ENCODE assay signal across 2 cellular contexts in the genomic region with DNA sequence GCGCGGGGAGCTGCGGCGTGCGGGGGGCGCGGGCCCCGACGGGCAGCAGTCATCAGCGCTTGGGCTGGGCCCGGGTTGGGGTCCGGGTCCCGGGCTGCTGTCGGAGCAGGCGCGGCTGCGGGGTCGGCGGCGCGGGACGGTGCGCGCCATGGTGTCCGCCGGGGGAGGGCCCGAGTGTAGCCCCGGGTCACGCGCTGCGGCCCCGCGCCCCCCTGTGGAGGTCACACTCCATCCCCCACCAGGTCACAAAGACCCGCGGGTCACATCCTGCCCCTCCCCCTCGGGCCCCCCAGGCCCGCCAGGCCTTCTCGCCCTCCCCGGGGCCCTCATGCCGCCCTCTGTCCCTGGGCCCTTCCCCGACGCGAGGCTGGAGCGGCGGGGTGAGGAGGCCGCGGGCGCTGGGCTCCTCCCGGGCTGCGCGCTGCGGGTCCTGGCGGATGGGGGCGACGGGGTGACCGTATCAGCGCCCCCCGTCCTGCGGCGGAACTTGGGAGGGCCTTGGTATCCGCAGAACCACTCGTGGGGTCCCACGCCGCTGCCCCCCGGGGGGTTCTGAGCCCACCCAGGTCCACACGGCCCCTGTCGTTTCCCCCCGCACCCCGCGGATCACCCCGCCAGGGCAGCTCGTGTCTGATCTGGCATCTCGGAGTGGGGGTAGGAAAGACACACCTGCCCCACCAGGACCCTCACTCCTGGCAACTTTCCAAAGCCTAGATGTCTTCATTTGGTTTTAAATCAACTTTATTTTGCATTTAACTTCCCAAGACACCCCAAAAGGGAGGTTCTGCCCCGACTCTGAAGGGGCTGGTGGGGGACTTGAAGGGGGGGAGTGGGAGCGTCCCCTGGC.
TF ChIP-seq lines count a peak whose summit lies in the region.

No MANE protein-coding gene starts in this region.

TF ChIP-seq in SK-N-SH, 30 proteins besides CTCF, POLR2A, EP300 and RAD21:
- TF ChIP-seq ELF1 (IDR thresholded peaks at IDR 0.05), result no peak
- no peak for TF ChIP-seq POLR2AphosphoS5 (IDR thresholded peaks at IDR 0.05; ENCODE audit: low read depth, low read length)
- no peak for TF ChIP-seq RXRA (IDR thresholded peaks at IDR 0.05; ENCODE audit: borderline replicate concordance, low read depth)
- no peak for TF ChIP-seq GATA2 (CRISPR knock-in tag; IDR thresholded peaks at IDR 0.05)
- TF ChIP-seq, protein P1, sequence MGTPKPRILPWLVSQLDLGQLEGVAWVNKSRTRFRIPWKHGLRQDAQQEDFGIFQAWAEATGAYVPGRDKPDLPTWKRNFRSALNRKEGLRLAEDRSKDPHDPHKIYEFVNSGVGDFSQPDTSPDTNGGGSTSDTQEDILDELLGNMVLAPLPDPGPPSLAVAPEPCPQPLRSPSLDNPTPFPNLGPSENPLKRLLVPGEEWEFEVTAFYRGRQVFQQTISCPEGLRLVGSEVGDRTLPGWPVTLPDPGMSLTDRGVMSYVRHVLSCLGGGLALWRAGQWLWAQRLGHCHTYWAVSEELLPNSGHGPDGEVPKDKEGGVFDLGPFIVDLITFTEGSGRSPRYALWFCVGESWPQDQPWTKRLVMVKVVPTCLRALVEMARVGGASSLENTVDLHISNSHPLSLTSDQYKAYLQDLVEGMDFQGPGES (IDR thresholded peaks at IDR 0.05; ENCODE audit: low read depth, low read length), result no peak
- TF ChIP-seq TCF12 (IDR thresholded peaks at IDR 0.05), result no peak
- TF ChIP-seq MEF2A (IDR thresholded peaks at IDR 0.05; ENCODE audit: borderline replicate concordance, low read depth), result no peak
- TF ChIP-seq MXI1 (IDR thresholded peaks at IDR 0.05; ENCODE audit: low read depth, low read length), result no peak
- TF ChIP-seq RFX5 (IDR thresholded peaks at IDR 0.05; ENCODE audit: low read length), result no peak
- TF ChIP-seq EZH2phosphoT487 (IDR thresholded peaks at IDR 0.05; ENCODE audit: borderline replicate concordance, low read depth), result no peak
- TF ChIP-seq JUND (IDR thresholded peaks at IDR 0.05), result no peak
- no peak for TF ChIP-seq GABPA (IDR thresholded peaks at IDR 0.05; ENCODE audit: low read depth)
- TF ChIP-seq, protein P2, sequence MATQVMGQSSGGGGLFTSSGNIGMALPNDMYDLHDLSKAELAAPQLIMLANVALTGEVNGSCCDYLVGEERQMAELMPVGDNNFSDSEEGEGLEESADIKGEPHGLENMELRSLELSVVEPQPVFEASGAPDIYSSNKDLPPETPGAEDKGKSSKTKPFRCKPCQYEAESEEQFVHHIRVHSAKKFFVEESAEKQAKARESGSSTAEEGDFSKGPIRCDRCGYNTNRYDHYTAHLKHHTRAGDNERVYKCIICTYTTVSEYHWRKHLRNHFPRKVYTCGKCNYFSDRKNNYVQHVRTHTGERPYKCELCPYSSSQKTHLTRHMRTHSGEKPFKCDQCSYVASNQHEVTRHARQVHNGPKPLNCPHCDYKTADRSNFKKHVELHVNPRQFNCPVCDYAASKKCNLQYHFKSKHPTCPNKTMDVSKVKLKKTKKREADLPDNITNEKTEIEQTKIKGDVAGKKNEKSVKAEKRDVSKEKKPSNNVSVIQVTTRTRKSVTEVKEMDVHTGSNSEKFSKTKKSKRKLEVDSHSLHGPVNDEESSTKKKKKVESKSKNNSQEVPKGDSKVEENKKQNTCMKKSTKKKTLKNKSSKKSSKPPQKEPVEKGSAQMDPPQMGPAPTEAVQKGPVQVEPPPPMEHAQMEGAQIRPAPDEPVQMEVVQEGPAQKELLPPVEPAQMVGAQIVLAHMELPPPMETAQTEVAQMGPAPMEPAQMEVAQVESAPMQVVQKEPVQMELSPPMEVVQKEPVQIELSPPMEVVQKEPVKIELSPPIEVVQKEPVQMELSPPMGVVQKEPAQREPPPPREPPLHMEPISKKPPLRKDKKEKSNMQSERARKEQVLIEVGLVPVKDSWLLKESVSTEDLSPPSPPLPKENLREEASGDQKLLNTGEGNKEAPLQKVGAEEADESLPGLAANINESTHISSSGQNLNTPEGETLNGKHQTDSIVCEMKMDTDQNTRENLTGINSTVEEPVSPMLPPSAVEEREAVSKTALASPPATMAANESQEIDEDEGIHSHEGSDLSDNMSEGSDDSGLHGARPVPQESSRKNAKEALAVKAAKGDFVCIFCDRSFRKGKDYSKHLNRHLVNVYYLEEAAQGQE (IDR thresholded peaks at IDR 0.05; ENCODE audit: low read depth, low read length), result no peak
- TF ChIP-seq, protein P3, sequence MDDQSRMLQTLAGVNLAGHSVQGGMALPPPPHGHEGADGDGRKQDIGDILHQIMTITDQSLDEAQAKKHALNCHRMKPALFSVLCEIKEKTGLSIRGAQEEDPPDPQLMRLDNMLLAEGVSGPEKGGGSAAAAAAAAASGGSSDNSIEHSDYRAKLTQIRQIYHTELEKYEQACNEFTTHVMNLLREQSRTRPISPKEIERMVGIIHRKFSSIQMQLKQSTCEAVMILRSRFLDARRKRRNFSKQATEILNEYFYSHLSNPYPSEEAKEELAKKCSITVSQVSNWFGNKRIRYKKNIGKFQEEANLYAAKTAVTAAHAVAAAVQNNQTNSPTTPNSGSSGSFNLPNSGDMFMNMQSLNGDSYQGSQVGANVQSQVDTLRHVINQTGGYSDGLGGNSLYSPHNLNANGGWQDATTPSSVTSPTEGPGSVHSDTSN (IDR thresholded peaks at IDR 0.05), result no peak
- no peak for TF ChIP-seq CHD2 (IDR thresholded peaks at IDR 0.05; ENCODE audit: low read length, partially characterized antibody)
- no peak for TF ChIP-seq SIN3A (IDR thresholded peaks at IDR 0.05; ENCODE audit: borderline replicate concordance, low read depth, low read length)

TF ChIP-seq in SK-N-SH treated with all-trans-retinoic acid at 6 μM for 48 hours, 23 proteins besides CTCF, POLR2A, EP300 and RAD21:
- TF ChIP-seq ZC3H10 (CRISPR knock-in tag; IDR thresholded peaks at IDR 0.05), result no peak
- TF ChIP-seq CSDC2 (CRISPR knock-in tag; IDR thresholded peaks at IDR 0.05), result no peak
- no peak for TF ChIP-seq GLIS3 (CRISPR knock-in tag; IDR thresholded peaks at IDR 0.05)
- TF ChIP-seq ZFP30 (CRISPR knock-in tag; IDR thresholded peaks at IDR 0.05), result no peak
- no peak for TF ChIP-seq ZNF70 (CRISPR knock-in tag; IDR thresholded peaks at IDR 0.05)
- no peak for TF ChIP-seq ZFP3 (CRISPR knock-in tag; IDR thresholded peaks at IDR 0.05)
- TF ChIP-seq ARNTL (CRISPR knock-in tag; IDR thresholded peaks at IDR 0.05; ENCODE audit: borderline replicate concordance, low read depth), result no peak
- no peak for TF ChIP-seq RARB (CRISPR knock-in tag; IDR thresholded peaks at IDR 0.05)
- TF ChIP-seq, protein P4, sequence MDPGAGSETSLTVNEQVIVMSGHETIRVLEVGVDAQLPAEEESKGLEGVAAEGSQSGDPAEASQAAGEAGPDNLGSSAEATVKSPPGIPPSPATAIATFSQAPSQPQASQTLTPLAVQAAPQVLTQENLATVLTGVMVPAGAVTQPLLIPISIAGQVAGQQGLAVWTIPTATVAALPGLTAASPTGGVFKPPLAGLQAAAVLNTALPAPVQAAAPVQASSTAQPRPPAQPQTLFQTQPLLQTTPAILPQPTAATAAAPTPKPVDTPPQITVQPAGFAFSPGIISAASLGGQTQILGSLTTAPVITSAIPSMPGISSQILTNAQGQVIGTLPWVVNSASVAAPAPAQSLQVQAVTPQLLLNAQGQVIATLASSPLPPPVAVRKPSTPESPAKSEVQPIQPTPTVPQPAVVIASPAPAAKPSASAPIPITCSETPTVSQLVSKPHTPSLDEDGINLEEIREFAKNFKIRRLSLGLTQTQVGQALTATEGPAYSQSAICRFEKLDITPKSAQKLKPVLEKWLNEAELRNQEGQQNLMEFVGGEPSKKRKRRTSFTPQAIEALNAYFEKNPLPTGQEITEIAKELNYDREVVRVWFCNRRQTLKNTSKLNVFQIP (CRISPR knock-in tag; IDR thresholded peaks at IDR 0.05; ENCODE audit: borderline replicate concordance, low read depth), result no peak
- no peak for TF ChIP-seq BACH2 (CRISPR knock-in tag; IDR thresholded peaks at IDR 0.05; ENCODE audit: borderline replicate concordance)
- TF ChIP-seq TOX (CRISPR knock-in tag; IDR thresholded peaks at IDR 0.05; ENCODE audit: borderline replicate concordance), result no peak
- TF ChIP-seq, protein P5, sequence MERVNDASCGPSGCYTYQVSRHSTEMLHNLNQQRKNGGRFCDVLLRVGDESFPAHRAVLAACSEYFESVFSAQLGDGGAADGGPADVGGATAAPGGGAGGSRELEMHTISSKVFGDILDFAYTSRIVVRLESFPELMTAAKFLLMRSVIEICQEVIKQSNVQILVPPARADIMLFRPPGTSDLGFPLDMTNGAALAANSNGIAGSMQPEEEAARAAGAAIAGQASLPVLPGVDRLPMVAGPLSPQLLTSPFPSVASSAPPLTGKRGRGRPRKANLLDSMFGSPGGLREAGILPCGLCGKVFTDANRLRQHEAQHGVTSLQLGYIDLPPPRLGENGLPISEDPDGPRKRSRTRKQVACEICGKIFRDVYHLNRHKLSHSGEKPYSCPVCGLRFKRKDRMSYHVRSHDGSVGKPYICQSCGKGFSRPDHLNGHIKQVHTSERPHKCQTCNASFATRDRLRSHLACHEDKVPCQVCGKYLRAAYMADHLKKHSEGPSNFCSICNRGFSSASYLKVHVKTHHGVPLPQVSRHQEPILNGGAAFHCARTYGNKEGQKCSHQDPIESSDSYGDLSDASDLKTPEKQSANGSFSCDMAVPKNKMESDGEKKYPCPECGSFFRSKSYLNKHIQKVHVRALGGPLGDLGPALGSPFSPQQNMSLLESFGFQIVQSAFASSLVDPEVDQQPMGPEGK (CRISPR knock-in tag; IDR thresholded peaks at IDR 0.05; ENCODE audit: borderline replicate concordance), result no peak
- no peak for TF ChIP-seq ZNF8 (CRISPR knock-in tag; IDR thresholded peaks at IDR 0.05)
- TF ChIP-seq, protein P6, sequence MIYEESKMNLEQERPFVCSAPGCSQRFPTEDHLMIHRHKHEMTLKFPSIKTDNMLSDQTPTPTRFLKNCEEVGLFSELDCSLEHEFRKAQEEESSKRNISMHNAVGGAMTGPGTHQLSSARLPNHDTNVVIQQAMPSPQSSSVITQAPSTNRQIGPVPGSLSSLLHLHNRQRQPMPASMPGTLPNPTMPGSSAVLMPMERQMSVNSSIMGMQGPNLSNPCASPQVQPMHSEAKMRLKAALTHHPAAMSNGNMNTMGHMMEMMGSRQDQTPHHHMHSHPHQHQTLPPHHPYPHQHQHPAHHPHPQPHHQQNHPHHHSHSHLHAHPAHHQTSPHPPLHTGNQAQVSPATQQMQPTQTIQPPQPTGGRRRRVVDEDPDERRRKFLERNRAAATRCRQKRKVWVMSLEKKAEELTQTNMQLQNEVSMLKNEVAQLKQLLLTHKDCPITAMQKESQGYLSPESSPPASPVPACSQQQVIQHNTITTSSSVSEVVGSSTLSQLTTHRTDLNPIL (CRISPR knock-in tag; IDR thresholded peaks at IDR 0.05; ENCODE audit: low read depth), result no peak
- no peak for TF ChIP-seq OSR1 (CRISPR knock-in tag; IDR thresholded peaks at IDR 0.05)
- TF ChIP-seq, protein P7, sequence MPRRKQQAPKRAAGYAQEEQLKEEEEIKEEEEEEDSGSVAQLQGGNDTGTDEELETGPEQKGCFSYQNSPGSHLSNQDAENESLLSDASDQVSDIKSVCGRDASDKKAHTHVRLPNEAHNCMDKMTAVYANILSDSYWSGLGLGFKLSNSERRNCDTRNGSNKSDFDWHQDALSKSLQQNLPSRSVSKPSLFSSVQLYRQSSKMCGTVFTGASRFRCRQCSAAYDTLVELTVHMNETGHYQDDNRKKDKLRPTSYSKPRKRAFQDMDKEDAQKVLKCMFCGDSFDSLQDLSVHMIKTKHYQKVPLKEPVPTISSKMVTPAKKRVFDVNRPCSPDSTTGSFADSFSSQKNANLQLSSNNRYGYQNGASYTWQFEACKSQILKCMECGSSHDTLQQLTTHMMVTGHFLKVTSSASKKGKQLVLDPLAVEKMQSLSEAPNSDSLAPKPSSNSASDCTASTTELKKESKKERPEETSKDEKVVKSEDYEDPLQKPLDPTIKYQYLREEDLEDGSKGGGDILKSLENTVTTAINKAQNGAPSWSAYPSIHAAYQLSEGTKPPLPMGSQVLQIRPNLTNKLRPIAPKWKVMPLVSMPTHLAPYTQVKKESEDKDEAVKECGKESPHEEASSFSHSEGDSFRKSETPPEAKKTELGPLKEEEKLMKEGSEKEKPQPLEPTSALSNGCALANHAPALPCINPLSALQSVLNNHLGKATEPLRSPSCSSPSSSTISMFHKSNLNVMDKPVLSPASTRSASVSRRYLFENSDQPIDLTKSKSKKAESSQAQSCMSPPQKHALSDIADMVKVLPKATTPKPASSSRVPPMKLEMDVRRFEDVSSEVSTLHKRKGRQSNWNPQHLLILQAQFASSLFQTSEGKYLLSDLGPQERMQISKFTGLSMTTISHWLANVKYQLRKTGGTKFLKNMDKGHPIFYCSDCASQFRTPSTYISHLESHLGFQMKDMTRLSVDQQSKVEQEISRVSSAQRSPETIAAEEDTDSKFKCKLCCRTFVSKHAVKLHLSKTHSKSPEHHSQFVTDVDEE (CRISPR knock-in tag; IDR thresholded peaks at IDR 0.05), result no peak
- TF ChIP-seq ESRRG (CRISPR knock-in tag; IDR thresholded peaks at IDR 0.05), result no peak
- TF ChIP-seq ISL1 (CRISPR knock-in tag; IDR thresholded peaks at IDR 0.05), result no peak
- no peak for TF ChIP-seq TCF4 (CRISPR knock-in tag; IDR thresholded peaks at IDR 0.05; ENCODE audit: borderline replicate concordance)
